In the genomic region with DNA sequence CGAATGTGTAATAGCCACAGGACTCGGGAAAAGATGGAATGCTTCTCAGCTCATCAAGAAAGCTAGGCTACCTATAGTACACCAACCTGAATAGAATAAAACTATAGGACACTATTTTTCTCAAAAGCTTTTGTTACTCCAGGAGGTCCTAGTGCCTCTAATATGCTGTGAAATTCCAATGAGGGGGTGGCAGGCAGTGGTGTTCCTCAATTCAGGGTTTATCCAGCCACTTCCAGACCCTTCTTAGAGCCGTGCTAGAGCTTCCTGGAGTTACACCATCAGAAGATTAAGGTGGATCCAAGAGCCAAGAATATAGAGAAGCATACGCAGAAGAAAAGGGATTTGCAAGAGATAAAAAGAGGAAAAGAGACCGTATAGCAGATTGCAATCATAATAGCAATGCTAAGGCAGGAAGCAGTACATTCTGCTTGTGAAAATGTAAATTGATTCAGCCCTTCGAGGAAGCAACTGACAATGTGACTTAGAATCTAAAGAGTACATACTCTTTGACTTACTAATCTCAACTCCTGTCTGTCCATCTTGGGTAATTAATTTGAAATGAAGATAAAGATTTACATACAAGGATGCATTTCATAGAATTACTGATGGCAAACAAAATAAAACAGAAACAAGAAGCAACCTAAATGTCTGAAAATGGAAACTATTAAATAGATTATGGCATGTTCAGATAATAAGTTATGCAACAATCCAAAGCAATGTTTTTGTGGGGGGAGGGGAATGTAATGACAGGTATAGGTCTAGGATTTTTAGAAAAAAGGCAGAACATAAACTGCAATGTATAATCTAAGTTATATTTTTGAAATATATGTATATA, we compare ENCODE assay signal across 16 cellular contexts. TPM values are rescaled to one million over a fixed set of nuclear protein-coding genes. Genes with fewer than 3 reads are reported as not detected.
DNase-seq lines count a peak whose midpoint lies in the region; ATAC-seq and TF ChIP-seq lines count a peak whose summit lies in the region.
"Had no signal": no experiment of that assay in that cellular context is flagged by ENCODE, and none has a peak within 500 bp of the region (broad histone marks: within the 10 kb centered on the region; RNA-seq: fewer than 3 reads in every experiment).

No MANE protein-coding gene starts in this region.

- in situ Hi-C loops in GM13976 (cut with MboI; ENCODE audit: low sequenced_read_pairs, unreplicated experiment): no loop called here

- intact Hi-C loops in breast epithelium (cut with DNase I; ENCODE audit: low total_unique reads): loop anchor here (5.0 kb wide), 1 partner anchor 170 kb away; no protein-coding TSS in a partner anchor

- no peaks in the 10 kb centered on the region for H3K79me2 ChIP-seq in neural progenitor cell (ENCODE audit: low read depth)

- H3K9me3 Mint-ChIP-seq in activated T-cell treated with anti-CD3 and anti-CD28 coated beads, Interleukin-2, amount 50 U/mL, for 4 hours: peaks cover 8% of the 10 kb centered on the region
- H3K9me3 Mint-ChIP-seq in neural progenitor cell: peaks cover 32% of the 10 kb centered on the region

- H3K4me3 ChIP-seq in breast epithelium (peak overlapping the region in 2 of 3 donors; percentile 62 to 89), neural progenitor cell (peak overlapping the region; percentile 61)

- peaks cover 2 to 26% of the 10 kb centered on the region in 2 donors for H3K9me3 ChIP-seq in breast epithelium
- peaks cover 12% of the 10 kb centered on the region for H3K9me3 ChIP-seq in neural progenitor cell (ENCODE audit: low read depth)
- H3K9me3 ChIP-seq: pancreas had no signal

- no peak for TF ChIP-seq POLR2A in breast epithelium (IDR thresholded peaks at IDR 0.05)

- H3K27me3 Mint-ChIP-seq in activated T-cell treated with anti-CD3 and anti-CD28 coated beads, Interleukin-2, amount 50 U/mL, for 4 hours (ENCODE audit: low read depth): peaks cover 8% of the 10 kb centered on the region
- peaks cover 42% of the 10 kb centered on the region for H3K27me3 Mint-ChIP-seq in neural progenitor cell (ENCODE audit: insufficient read depth, low read depth)

- no peak overlapping the region for H2AFZ ChIP-seq in neural progenitor cell (replicated peaks)

- peak overlapping the region; percentile 54 for H3K4me3 Mint-ChIP-seq in activated T-cell treated with anti-CD3 and anti-CD28 coated beads, Interleukin-2, amount 50 U/mL, for 4 hours
- peak overlapping the region; percentile 71 for H3K4me3 Mint-ChIP-seq in neural progenitor cell

- H3K27ac ChIP-seq in breast epithelium: peak overlapping the region; percentile 50 to 84
- no peak overlapping the region for H3K27ac ChIP-seq in neural progenitor cell
- H3K27ac ChIP-seq: HL-60, pancreas had no signal

- H3K27ac Mint-ChIP-seq in neural progenitor cell: no peak overlapping the region

- H3K4me1 ChIP-seq in breast epithelium: peaks cover 0 to 5% of the 10 kb centered on the region in 2 donors
- peaks cover 12% of the 10 kb centered on the region for H3K4me1 ChIP-seq in neural progenitor cell

- no peaks in the 10 kb centered on the region for H3K36me3 ChIP-seq in breast epithelium
- peaks cover 8% of the 10 kb centered on the region for H3K36me3 ChIP-seq in neural progenitor cell
- H3K36me3 ChIP-seq: pancreas, suprapubic skin had no signal

- H3K4me2 ChIP-seq in neural progenitor cell: peak overlapping the region; percentile 76

- H3K36me3 Mint-ChIP-seq in activated T-cell treated with anti-CD3 and anti-CD28 coated beads, Interleukin-2, amount 50 U/mL, for 4 hours (ENCODE audit: insufficient read depth): peaks cover 6% of the 10 kb centered on the region
- H3K36me3 Mint-ChIP-seq in neural progenitor cell: no peaks in the 10 kb centered on the region

- H3K4me1 Mint-ChIP-seq in activated T-cell treated with anti-CD3 and anti-CD28 coated beads, Interleukin-2, amount 50 U/mL, for 4 hours (ENCODE audit: low read depth): peaks cover 21% of the 10 kb centered on the region
- peaks cover 14% of the 10 kb centered on the region for H3K4me1 Mint-ChIP-seq in neural progenitor cell

- no peak for ATAC-seq in activated T-cell treated with anti-CD3 and anti-CD28 coated beads, Interleukin-2, amount 50 U/mL, for 4 hours

- no peaks in the 10 kb centered on the region for H4K20me1 ChIP-seq in neural progenitor cell (ENCODE audit: low read depth)

- H3K9ac ChIP-seq in neural progenitor cell: no peak overlapping the region

- H3F3A ChIP-seq in neural progenitor cell (ENCODE audit: low read depth): peaks cover 24% of the 10 kb centered on the region

- DNase-seq in activated T-cell treated with anti-CD3 and anti-CD28 coated beads, Interleukin-2, amount 50 U/mL, for 4 hours: no peak
- DNase-seq in activated T-cell treated with anti-CD3 and anti-CD28 coated beads, Interleukin-2, amount 50 U/mL, for 1 hour: no peak
- DNase-seq in NOMO-1 treated with dmso at 0.1 percent for 144 hours (lab: John Stamatoyannopoulos, UW; ENCODE audit: unreplicated experiment) (peak; percentile 28), breast epithelium (ENCODE audit: low spot score in 2 of 2) (no peak), neural progenitor cell (ENCODE audit: low spot score) (no peak), KG1 (lab: John Stamatoyannopoulos, UW) (no peak), GM13976 (ENCODE audit: low spot score) (no peak), hippocampal formation (lab: John Stamatoyannopoulos, UW) (no peak)
- DNase-seq: activated CD4-positive, alpha-beta T cell treated with anti-CD3 and anti-CD28 coated beads, Interleukin-2, amount 50 U/mL, for 1 hour; activated gamma-delta T cell; DMS153; MM.1S; pancreas; SW 1271 had no signal

- H3K27me3 ChIP-seq in breast epithelium: peaks cover 0 to 2% of the 10 kb centered on the region in 2 donors
- H3K27me3 ChIP-seq in neural progenitor cell: peaks cover 20% of the 10 kb centered on the region

- no peak for TF ChIP-seq CTCF in breast epithelium (IDR thresholded peaks at IDR 0.05)
- TF ChIP-seq CTCF in neural progenitor cell (IDR thresholded peaks at IDR 0.05): no peak
- no peak for TF ChIP-seq CTCF in GM13976 (IDR thresholded peaks at IDR 0.05; ENCODE audit: borderline replicate concordance, control extremely low read depth, extremely low read depth, insufficient read depth, missing control alignments)

RNA-seq across cellular contexts. Expression of gene ST8SIA6, which starts 2.1 kb away (rescaled TPM):
- under 1 TPM in 1 of 3 donors, not detected in 2; 0.33 TPM for total RNA-seq in activated T-cell treated with anti-CD3 and anti-CD28 coated beads, Interleukin-2, amount 50 U/mL, for 4 hours
- total RNA-seq in breast epithelium (10 to 100 TPM in 2 of 3 donors, 1 to 10 TPM in 1; 1.3 to 32.1 (median 18.4) TPM), neural progenitor cell (ENCODE audit: low replicate concordance) (4.4 and 5.1 TPM in 2 replicates)
